19 cellular contexts compared by ENCODE assay signal in genomic region chr6:46440133-46440532, GRCh38. TPM values are rescaled to one million over a fixed set of nuclear protein-coding genes. Genes with fewer than 3 reads are reported as not detected.
DNase-seq lines count a peak whose midpoint lies in the region; TF ChIP-seq lines count a peak whose summit lies in the region.
"Had no signal": no experiment of that assay in that cellular context is flagged by ENCODE, and none has a peak within 500 bp of the region (broad histone marks: within the 10 kb centered on the region; RNA-seq: fewer than 3 reads in every experiment).

No MANE protein-coding gene starts in this region.

- H3K4me1 ChIP-seq in spleen, result no peaks in the 10 kb centered on the region
- H3K4me1 ChIP-seq: BE2C had no signal

- H3K4me3 ChIP-seq in coronary artery (no peak overlapping the region), spleen (no peak overlapping the region)
- H3K4me3 ChIP-seq: lower lobe of right lung had no signal

- H3K27ac ChIP-seq in coronary artery (peak overlapping the region; percentile 46 to 69), spleen (no peak overlapping the region)
- H3K27ac ChIP-seq: lower lobe of right lung, WERI-Rb-1 had no signal

- DNase-seq in EH (ENCODE audit: low read depth), result peak; percentile 52
- peak; percentile 51 for DNase-seq in LHCN-M2 (ENCODE audit: low read depth)
- no peak for DNase-seq in coronary artery (ENCODE audit: low spot score)
- peak; percentile 43 for DNase-seq in myocyte (ENCODE audit: low read depth)
- DNase-seq in DMS153 treated with DMSO at 0.1 percent for 48 hours (lab: John Stamatoyannopoulos, UW; ENCODE audit: unreplicated experiment), result no peak
- no peak for DNase-seq in NCI-H1694 treated with DMSO at 0.1 percent for 48 hours (lab: John Stamatoyannopoulos, UW)
- no peak for DNase-seq in spleen
- DNase-seq in SK-N-DZ (ENCODE audit: low spot score), result no peak
- DNase-seq: activated CD4-positive, alpha-beta T cell treated with anti-CD3 and anti-CD28 coated beads, Interleukin-2, amount 50 U/mL, for 4 hours; anterior cingulate cortex; BE2C; lower lobe of right lung; NCI-H187 treated with DMSO at 0.1 percent for 48 hours; NCI-H226; NCI-H82; stimulated activated naive CD4-positive, alpha-beta T cell treated with Interleukin-2 at 50 U/mL for 16 hours; T-helper 2 cell; trophoblast cell; WERI-Rb-1 had no signal

- TF ChIP-seq POLR2A in spleen (IDR thresholded peaks at IDR 0.05), result no peak

- no peak for TF ChIP-seq CTCF in coronary artery (IDR thresholded peaks at IDR 0.05)
- TF ChIP-seq CTCF in spleen (IDR thresholded peaks at IDR 0.05 in 8 of 11, conservative IDR thresholded peaks at IDR 0.05 in 3 of 11), result no peak

- no peaks in the 10 kb centered on the region for H3K36me3 ChIP-seq in spleen
- H3K36me3 ChIP-seq: BE2C, lower lobe of right lung, WERI-Rb-1 had no signal

- H3K9me3 ChIP-seq in spleen, result peaks cover 0 to 8% (median 2%) of the 10 kb centered on the region in 8 donors
- H3K9me3 ChIP-seq: BE2C, lower lobe of right lung had no signal

- intact Hi-C loops in spleen (cut with DNase I; ENCODE audit: low total_unique reads), result no loop called here

- peaks cover 0 to 7% (median 0%) of the 10 kb centered on the region in 7 donors for H3K27me3 ChIP-seq in spleen (replicated peaks in 1 of 7)
- H3K27me3 ChIP-seq: BE2C had no signal

- 67 to 77% (median 72%) methylated on average over 2 of the region's 2 CpGs for WGBS in spleen, 5 donors

RNA-seq across cellular contexts. Expression of gene RCAN2, which starts 51.1 kb away (rescaled TPM):
- total RNA-seq in LHCN-M2 (2014; rRNA removed) (0.58 and 0.86 TPM in 2 replicates), myocyte (1.2 and 1.4 TPM in 2 replicates), spleen (10 to 100 TPM in 3 of 7 donors, 1 to 10 TPM in 4; 5.2 to 15.7 (median 8.5) TPM)
- 6.4 TPM for polyA plus RNA-seq in LHCN-M2 (2012)
- 6.9 TPM for polyA plus RNA-seq in myocyte (2012)
- polyA plus RNA-seq in spleen, result 1 to 10 TPM; 2.4 to 4.4 (median 2.9) TPM
- not detected in 2 replicates for polyA plus RNA-seq in SK-N-DZ (2014; cell fraction: cytosol; rRNA removed)
- 0.06 and 0.32 TPM in 2 replicates for polyA plus RNA-seq in SK-N-DZ (2014; cell fraction: nucleus; rRNA removed)

Comparison
In these comparisons a context has a peak if more than half of its experiments do, and no peak if none do; other contexts are left out.
1. DNase-seq: peak in EH (single experiment), LHCN-M2 (single experiment) and myocyte (single experiment); none in coronary artery (single experiment), DMS153 treated with DMSO at 0.1 percent for 48 hours (single experiment), NCI-H1694 treated with DMSO at 0.1 percent for 48 hours (single experiment), spleen (single experiment) and SK-N-DZ (single experiment).
2. H3K27ac ChIP-seq: peak in coronary artery (2 of 2); none in spleen (0 of 8).